Comparison of ENCODE assay signal across 17 cellular contexts in genomic region chr19:18709546-18709945, GRCh38.
"Had no signal": no experiment of that assay in that cellular context is flagged by ENCODE, and none has a peak within 500 bp of the region (broad histone marks: within the 10 kb centered on the region; RNA-seq: fewer than 3 reads in every experiment).

No MANE protein-coding gene starts in this region.

- H3K27ac Mint-ChIP-seq: stimulated activated naive B cell treated with anti-CD40 and anti-IgM and Interleukin-4, amounts not matched to agents 10 μg/mL and 1 μg/mL and 100 μg/mL, for 72 hours had no signal

- ATAC-seq: naive thymus-derived CD8-positive, alpha-beta T cell; sciatic nerve; stimulated activated naive B cell treated with anti-CD40 and anti-IgM and Interleukin-4, amounts not matched to agents 10 μg/mL and 1 μg/mL and 100 μg/mL, for 72 hours; stimulated activated naive CD8-positive, alpha-beta T cell treated with anti-CD3 and anti-CD28 coated beads, Interleukin-15, amount 100 ng/mL, for 72 hours had no signal

- H3K27me3 Mint-ChIP-seq: naive thymus-derived CD8-positive, alpha-beta T cell; stimulated activated naive B cell treated with anti-CD40 and anti-IgM and Interleukin-4, amounts not matched to agents 10 μg/mL and 1 μg/mL and 100 μg/mL, for 72 hours; stimulated activated naive CD8-positive, alpha-beta T cell treated with anti-CD3 and anti-CD28 coated beads, Interleukin-15, amount 100 ng/mL, for 72 hours had no signal

- H3K36me3 ChIP-seq: tibial nerve had no signal

- H3K27ac ChIP-seq: coronary artery, hepatocyte, skin epidermis, testis, tibial nerve had no signal

- H3K27me3 ChIP-seq: dorsolateral prefrontal cortex, hepatocyte, testis, tibial nerve had no signal

- H3K36me3 Mint-ChIP-seq: stimulated activated naive B cell treated with anti-CD40 and anti-IgM and Interleukin-4, amounts not matched to agents 10 μg/mL and 1 μg/mL and 100 μg/mL, for 72 hours had no signal

- H3K9me3 Mint-ChIP-seq: naive thymus-derived CD8-positive, alpha-beta T cell; neural crest cell; stimulated activated naive B cell treated with anti-CD40 and anti-IgM and Interleukin-4, amounts not matched to agents 10 μg/mL and 1 μg/mL and 100 μg/mL, for 72 hours; stimulated activated naive CD8-positive, alpha-beta T cell treated with anti-CD3 and anti-CD28 coated beads, Interleukin-15, amount 100 ng/mL, for 72 hours had no signal

- H3K4me3 ChIP-seq: coronary artery, dorsolateral prefrontal cortex, hepatocyte, mucosa of descending colon, skin epidermis, testis, tibial nerve had no signal

- H2AFZ ChIP-seq: hepatocyte had no signal

- H3K9me3 ChIP-seq: mucosa of descending colon, testis, tibial nerve had no signal

- H3K4me3 Mint-ChIP-seq: neural crest cell; stimulated activated naive B cell treated with anti-CD40 and anti-IgM and Interleukin-4, amounts not matched to agents 10 μg/mL and 1 μg/mL and 100 μg/mL, for 72 hours; stimulated activated naive CD8-positive, alpha-beta T cell treated with anti-CD3 and anti-CD28 coated beads, Interleukin-15, amount 100 ng/mL, for 72 hours had no signal

- H3K4me2 ChIP-seq: hepatocyte had no signal

- DNase-seq: dorsolateral prefrontal cortex; effector CD8-positive, alpha-beta T cell; foreskin melanocyte; head of caudate nucleus; mucosa of descending colon; naive thymus-derived CD8-positive, alpha-beta T cell; stimulated activated CD4-positive, alpha-beta T cell treated with anti-CD3 and anti-CD28 coated beads, Interleukin-2, amount 100 ng/mL, for 24 hours; stimulated activated CD4-positive, alpha-beta T cell treated with anti-CD3 and anti-CD28 coated beads, Interleukin-4, amount 100 ng/mL, for 4 hours; stimulated activated naive B cell treated with anti-CD40 and anti-IgM and Interleukin-4, amounts not matched to agents 10 μg/mL and 1 μg/mL and 100 μg/mL, for 72 hours; stimulated activated naive CD8-positive, alpha-beta T cell treated with anti-CD3 and anti-CD28 coated beads, Interleukin-15, amount 100 ng/mL, for 72 hours; testis had no signal
